ENCODE assay signal across 1 cellular context in the genomic region with DNA sequence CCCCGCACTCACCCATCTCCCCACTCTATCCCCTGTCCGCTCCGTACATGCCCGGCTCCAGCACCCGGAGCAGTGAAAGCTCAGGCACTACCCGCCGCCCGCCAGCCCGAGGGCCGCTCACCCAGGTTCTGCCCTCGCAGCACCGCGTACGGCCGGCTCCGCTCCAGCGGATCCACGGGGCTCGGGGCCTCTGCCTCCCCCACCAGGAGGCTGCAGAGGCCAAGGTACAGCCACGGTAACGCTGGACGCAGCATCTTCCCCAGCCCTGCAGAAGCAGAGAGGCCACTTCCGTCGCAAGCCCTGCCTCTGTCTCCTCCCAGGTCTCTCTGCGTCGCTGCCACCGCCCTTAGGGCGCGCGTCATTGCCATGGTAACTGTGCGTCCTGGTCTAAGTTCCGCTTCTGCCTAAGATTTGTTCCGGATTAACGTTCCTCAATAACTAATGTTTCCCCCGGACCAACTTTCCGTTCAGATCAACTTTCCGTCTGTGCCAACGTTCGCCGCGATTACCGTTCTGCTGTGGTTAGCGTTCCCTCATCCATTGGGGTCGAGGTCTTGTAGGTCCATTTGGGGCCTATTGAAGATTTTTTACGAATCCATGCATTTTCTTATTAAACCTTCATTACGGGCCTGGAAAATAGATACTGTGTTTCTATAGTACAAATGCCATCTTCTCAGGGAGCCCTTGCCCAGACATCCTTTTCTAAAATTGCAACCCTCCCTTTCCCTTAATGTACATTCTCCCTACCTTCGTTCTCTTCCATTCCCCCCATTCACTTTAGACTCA.
A peak's percentile ranks its signal among the peaks of the same experiment; 100 is the strongest.
TF ChIP-seq lines count a peak whose summit lies in the region.

C12orf76 (minus strand) TSS at position 281 of the 786 bp plus-strand sequence; CDS start at position 254, 27 bp downstream.

TF ChIP-seq in HepG2, 621 proteins besides CTCF, POLR2A, EP300 and RAD21 (continued from another document):
- TF ChIP-seq KIAA2018 (CRISPR knock-in tag; IDR thresholded peaks at IDR 0.05; ENCODE audit: borderline replicate concordance) = no peak
- peak; percentile 90 for TF ChIP-seq KDM5A (IDR thresholded peaks at IDR 0.05; ENCODE audit: borderline replicate concordance, low read length)
- TF ChIP-seq MEF2D (CRISPR knock-in tag; IDR thresholded peaks at IDR 0.05) = peak; percentile 85
- TF ChIP-seq ZNF577 (CRISPR knock-in tag; IDR thresholded peaks at IDR 0.05; ENCODE audit: borderline replicate concordance, low read depth) = no peak
TF ChIP-seq in HepG2: peak in this region for 319.
